In the genomic region with DNA sequence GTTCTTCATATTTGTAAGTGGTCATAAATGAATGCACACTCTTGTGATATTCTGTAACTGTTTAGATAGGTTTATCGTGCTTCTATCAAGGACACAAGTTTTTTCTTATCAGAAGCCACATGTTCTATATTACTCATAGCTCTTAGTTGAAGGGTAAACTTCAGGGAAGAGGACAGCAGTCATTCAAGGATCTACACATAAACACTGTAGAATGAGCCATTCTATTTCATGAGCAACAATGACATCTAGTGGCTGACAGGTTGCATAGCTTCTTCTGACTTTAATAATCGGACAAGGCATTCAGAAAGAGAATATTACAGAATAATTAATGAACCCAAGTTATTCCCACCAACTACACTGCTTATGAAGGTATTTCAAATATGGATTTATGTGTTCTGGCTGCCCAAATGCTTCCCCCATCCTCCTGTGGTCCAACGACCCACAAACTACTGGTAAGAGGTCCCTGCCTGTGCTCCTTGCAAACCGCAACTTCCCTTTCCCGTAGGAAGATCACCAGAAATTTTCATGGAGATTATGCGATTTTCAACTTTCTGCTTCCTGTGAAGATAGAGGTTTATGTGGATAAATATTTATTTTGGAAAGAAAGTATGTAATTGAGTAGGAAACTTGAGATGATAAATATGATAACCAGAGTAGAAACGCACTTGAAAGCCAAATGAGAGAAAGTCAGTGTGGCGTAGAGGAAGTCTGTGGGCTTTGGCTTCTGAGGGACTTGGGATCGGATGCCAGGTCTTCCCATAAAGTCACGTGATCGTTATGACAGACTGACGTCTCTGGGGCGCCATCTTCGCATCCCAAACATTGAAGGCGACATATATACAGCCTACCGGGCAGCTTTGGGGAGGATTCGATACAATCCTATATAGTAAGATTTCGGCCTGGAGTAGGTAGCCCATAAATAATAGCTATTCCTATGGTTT, we compare ENCODE assay signal across 8 cellular contexts. TPM values are rescaled to one million over a fixed set of nuclear protein-coding genes. Genes with fewer than 3 reads are reported as not detected.
A peak's percentile ranks its signal among the peaks of the same experiment; 100 is the strongest.
DNase-seq lines count a peak whose midpoint lies in the region; ATAC-seq and TF ChIP-seq lines count a peak whose summit lies in the region.

No MANE protein-coding gene starts in this region.

- peaks cover 5% of the 10 kb centered on the region for H3K4me1 Mint-ChIP-seq in activated T-cell treated with anti-CD3 and anti-CD28 coated beads, Interleukin-2, amount 50 U/mL, for 24 hours (ENCODE audit: low read depth)

- H3K36me3 ChIP-seq in hepatocyte (replicated peaks; ENCODE audit: insufficient read depth, low read depth) = no peaks in the 10 kb centered on the region

- peaks cover 22% of the 10 kb centered on the region for H3K27me3 Mint-ChIP-seq in activated T-cell treated with anti-CD3 and anti-CD28 coated beads, Interleukin-2, amount 50 U/mL, for 24 hours

- H3K9me3 ChIP-seq in hepatocyte (ENCODE audit: low read depth) = no peaks in the 10 kb centered on the region

- no peaks in the 10 kb centered on the region for H3K9me3 Mint-ChIP-seq in activated T-cell treated with anti-CD3 and anti-CD28 coated beads, Interleukin-2, amount 50 U/mL, for 24 hours

- no peaks in the 10 kb centered on the region for H3K36me3 Mint-ChIP-seq in activated T-cell treated with anti-CD3 and anti-CD28 coated beads, Interleukin-2, amount 50 U/mL, for 24 hours (ENCODE audit: low read depth)

- H3K4me1 ChIP-seq in hepatocyte (ENCODE audit: insufficient read depth) = no peaks in the 10 kb centered on the region

- TF ChIP-seq CTCF in astrocyte of the cerebellum (IDR thresholded peaks at IDR 0.05; ENCODE audit: low read depth, low read length, missing control alignments) = peak; percentile 62
- peak; percentile 93 for TF ChIP-seq CTCF in hepatocyte (IDR thresholded peaks at IDR 0.05; ENCODE audit: poor library complexity)

- DNase-seq in DMS114 treated with DMSO at 0.1 percent for 48 hours (lab: John Stamatoyannopoulos, UW; ENCODE audit: unreplicated experiment) = peak; percentile 64
- peak; percentile 23 for DNase-seq in GM19240 (ENCODE audit: insufficient read length, low spot score)
- DNase-seq in NCI-H2227 (lab: John Stamatoyannopoulos, UW; ENCODE audit: unreplicated experiment) = peak; percentile 91
- DNase-seq in astrocyte of the cerebellum (ENCODE audit: low read depth) = peak; percentile 55
- peak; percentile 73 for DNase-seq in hepatocyte (ENCODE audit: low spot score)
- DNase-seq in smooth muscle cell of the brain vasculature (ENCODE audit: low read depth, low spot score) = peak; percentile 20
- DNase-seq in activated T-cell treated with anti-CD3 and anti-CD28 coated beads, Interleukin-2, amount 50 U/mL, for 24 hours = no peak

- H2AFZ ChIP-seq in hepatocyte = no peak overlapping the region

- no peak overlapping the region for H3K4me3 ChIP-seq in astrocyte of the cerebellum (ENCODE audit: low read depth, low read length)
- H3K4me3 ChIP-seq in hepatocyte = no peak overlapping the region

- H3K4me3 Mint-ChIP-seq in activated T-cell treated with anti-CD3 and anti-CD28 coated beads, Interleukin-2, amount 50 U/mL, for 24 hours = no peak overlapping the region

- H3K4me2 ChIP-seq in hepatocyte = no peak overlapping the region

- ATAC-seq in HG03342 (IDR thresholded peaks at IDR 0.05; ENCODE audit: unreplicated experiment) = peak; percentile 68

- H3K27ac ChIP-seq in hepatocyte = no peak overlapping the region

- 70% methylated on average over 18 of the region's 18 CpGs for WGBS in hepatocyte (ENCODE audit: low lambda C conversion rate, missing lambda C conversion rate)

- H4K20me1 ChIP-seq in hepatocyte (ENCODE audit: insufficient read depth, poor library complexity, severe bottlenecking) = no peaks in the 10 kb centered on the region

- H3K9me2 ChIP-seq in hepatocyte (replicated peaks; ENCODE audit: insufficient read depth) = no peaks in the 10 kb centered on the region

- H3K27ac Mint-ChIP-seq in activated T-cell treated with anti-CD3 and anti-CD28 coated beads, Interleukin-2, amount 50 U/mL, for 24 hours = no peak overlapping the region

- in situ Hi-C loops in astrocyte of the cerebellum (cut with HindIII; ENCODE audit: low sequenced_read_pairs) = loop anchor here (25.0 kb wide), 1 partner anchor 836 kb away; a partner anchor contains a TSS

- no peaks in the 10 kb centered on the region for H3K79me2 ChIP-seq in hepatocyte

- H3K27me3 ChIP-seq in hepatocyte = no peaks in the 10 kb centered on the region

RNA-seq across cellular contexts. Expression of a gene that starts 16.7 kb away (rescaled TPM):
- total RNA-seq in hepatocyte = 0.03 TPM in 1 of 2 replicates, not detected in the other
- polyA plus RNA-seq in hepatocyte = not detected in 2 replicates
